ENCODE assay signal across 24 cellular contexts in genomic region chr2:159213296-159213695, GRCh38.
"Had no signal": no experiment of that assay in that cellular context is flagged by ENCODE, and none has a peak within 500 bp of the region (broad histone marks: within the 10 kb centered on the region; RNA-seq: fewer than 3 reads in every experiment).

No MANE protein-coding gene starts in this region.

- H3K4me2 ChIP-seq: hepatocyte had no signal

- H2AFZ ChIP-seq: hepatocyte had no signal

- H3K9me3 ChIP-seq: esophagus muscularis mucosa, gastroesophageal sphincter, heart left ventricle, lower lobe of right lung, mucosa of descending colon had no signal

- DNase-seq: dermis blood vessel endothelial cell; dorsolateral prefrontal cortex; effector CD4-positive, alpha-beta T cell; effector memory CD4-positive, alpha-beta T cell; foreskin keratinocyte; heart left ventricle; hypothalamus; immature natural killer cell; islet precursor cell; kidney; kidney glomerular epithelial cell; left colon; left ventricle myocardium superior; lower lobe of right lung; mesenchymal stem cell; mucosa of descending colon; naive B cell had no signal

- H3K27ac ChIP-seq: esophagus muscularis mucosa, foreskin keratinocyte, gastroesophageal sphincter, hepatocyte, lower lobe of right lung had no signal

- H3K27me3 ChIP-seq: dorsolateral prefrontal cortex, esophagus muscularis mucosa, foreskin keratinocyte, gastroesophageal sphincter, heart left ventricle, hepatocyte had no signal

- H3K79me2 ChIP-seq: hepatocyte had no signal

- H3K4me3 ChIP-seq: dorsolateral prefrontal cortex, esophagus muscularis mucosa, gastroesophageal sphincter, heart left ventricle, hepatocyte, lower lobe of right lung, mucosa of descending colon had no signal

- H3K4me1 ChIP-seq: foreskin keratinocyte, gastroesophageal sphincter had no signal

- ATAC-seq: foreskin keratinocyte, gastroesophageal sphincter, heart left ventricle, left colon, left lobe of liver, left ventricle myocardium superior, lower lobe of right lung, mucosa of descending colon had no signal

- FAIRE-seq: colon, endothelial cell of umbilical vein, frontal cortex, kidney had no signal
